20 cellular contexts compared by ENCODE assay signal in genomic region chr19:34525001-34525400, GRCh38. TPM values are rescaled to one million over a fixed set of nuclear protein-coding genes. Genes with fewer than 3 reads are reported as not detected.
DNase-seq lines count a peak whose midpoint lies in the region; FAIRE-seq and TF ChIP-seq lines count a peak whose summit lies in the region.
"Had no signal": no experiment of that assay in that cellular context is flagged by ENCODE, and none has a peak within 500 bp of the region (broad histone marks: within the 10 kb centered on the region; RNA-seq: fewer than 3 reads in every experiment).

No MANE protein-coding gene starts in this region.

- peak; percentile 100 for FAIRE-seq in A204.1 (lab: Jason Lieb, UNC)
- FAIRE-seq in TTC549 (lab: Jason Lieb, UNC), result peak; percentile 99
- peak; percentile 97 for FAIRE-seq in endometrium (lab: Jason Lieb, UNC)
- peak; percentile 98 for FAIRE-seq in small intestine (lab: Jason Lieb, UNC)
- FAIRE-seq in GM12891 (lab: Jason Lieb, UNC), result no peak
- FAIRE-seq: GM12892, GM18507 had no signal

- H3K36me3 ChIP-seq in small intestine (ENCODE audit: control insufficient read depth in 2 of 2, insufficient read depth in 2 of 2, low read length in 2 of 2), result no peaks in the 10 kb centered on the region
- H3K36me3 ChIP-seq: BLaER1, HAP-1 had no signal

- H3K27ac ChIP-seq in small intestine (ENCODE audit: low read depth in 1 of 2, low read length in 1 of 2), result no peak overlapping the region
- H3K27ac ChIP-seq: 22Rv1, BLaER1, GM23248, HL-60 had no signal

- H3K27me3 ChIP-seq in small intestine (ENCODE audit: control insufficient read depth in 2 of 2, insufficient read depth in 2 of 2, low read length in 2 of 2), result no peaks in the 10 kb centered on the region
- H3K27me3 ChIP-seq: BLaER1 had no signal

- 81 to 89% (median 83%) methylated on average over 1 of the region's 1 CpG for WGBS in small intestine, 3 donors

- no peaks in the 10 kb centered on the region for H3K9me3 ChIP-seq in small intestine (ENCODE audit: control insufficient read depth, low read depth)
- H3K9me3 ChIP-seq: BLaER1, HAP-1 had no signal

- TF ChIP-seq POLR2A in GM12891 (IDR thresholded peaks at IDR 0.05; ENCODE audit: low read depth, low read length), result no peak

- no peak for DNase-seq in small intestine
- no peak for DNase-seq in NCI-H2227 (lab: John Stamatoyannopoulos, UW; ENCODE audit: unreplicated experiment)
- no peak for DNase-seq in GM12891 (ENCODE audit: insufficient read length, low spot score)
- no peak for DNase-seq in DMS153 treated with DMSO at 0.1 percent for 48 hours (lab: John Stamatoyannopoulos, UW; ENCODE audit: unreplicated experiment)
- DNase-seq: CD4-positive, alpha-beta memory T cell; DMS153; DND-41; EL; GM23248; IMR-90 had no signal

- H3K4me1 ChIP-seq in small intestine (ENCODE audit: control insufficient read depth in 2 of 2, insufficient read depth in 1 of 2, low read depth in 1 of 2, low read length in 1 of 2), result no peaks in the 10 kb centered on the region
- H3K4me1 ChIP-seq: BLaER1, HAP-1 had no signal

- no peak overlapping the region for H3K4me3 ChIP-seq in small intestine (ENCODE audit: low read depth in 1 of 2, low read length in 2 of 2)
- H3K4me3 ChIP-seq: BLaER1, GM23248, HAP-1 had no signal

TF ChIP-seq in GM12891, 5 proteins besides CTCF, POLR2A, EP300 and RAD21:
- TF ChIP-seq TAF1 (IDR thresholded peaks at IDR 0.05; ENCODE audit: low read depth, low read length) (no peak), SPI1 (IDR thresholded peaks at IDR 0.05; ENCODE audit: low read depth, low read length) (no peak), POLR2AphosphoS5 (IDR thresholded peaks at IDR 0.05; ENCODE audit: low read depth, low read length) (no peak), PAX5 (IDR thresholded peaks at IDR 0.05; ENCODE audit: insufficient read depth, low read length, severe bottlenecking) (no peak), POU2F2 (IDR thresholded peaks at IDR 0.05; ENCODE audit: low read depth, low read length) (no peak)

RNA-seq across cellular contexts. Expression of gene WTIP, which starts 43.4 kb away (rescaled TPM):
- 1 to 10 TPM in 2 of 3 donors, not detected in 1; 2.4 to 5.8 TPM for polyA plus RNA-seq in small intestine
- polyA plus RNA-seq in GM12891 (2012; ENCODE audit: low read depth, missing spikeins), result 0.33 TPM
- polyA plus RNA-seq: CD14-positive monocyte; CD4-positive, alpha-beta memory T cell had no signal
